9 cellular contexts compared by ENCODE assay signal in genomic region chr11:125517116-125517804, GRCh38. TPM values are rescaled to one million over a fixed set of nuclear protein-coding genes. Genes with fewer than 3 reads are reported as not detected.
A peak's percentile ranks its signal among the peaks of the same experiment; 100 is the strongest.
DNase-seq lines count a peak whose midpoint lies in the region; ATAC-seq and TF ChIP-seq lines count a peak whose summit lies in the region.
"Had no signal": no experiment of that assay in that cellular context is flagged by ENCODE, and none has a peak within 500 bp of the region (broad histone marks: within the 10 kb centered on the region; RNA-seq: fewer than 3 reads in every experiment).

No MANE protein-coding gene starts in this region.

- no peaks in the 10 kb centered on the region; the same call in 1 of the 2 replicates for H3K9me3 Mint-ChIP-seq in HFFc6
- H3K9me3 Mint-ChIP-seq in chondrocyte (ENCODE audit: low read depth), result peaks cover 4% of the 10 kb centered on the region

- no TSS peak for BruUV-seq in A673 (replicated peaks; lab: Mats Ljungman, UMichigan)

- H3K27ac ChIP-seq in A673 (ENCODE audit: low read depth, low read length, poor library complexity, severe bottlenecking) (no peak overlapping the region), angular gyrus (ENCODE audit: low read depth, low read length) (peak overlapping the region; percentile 81), iPS DF 6.9 (ENCODE audit: low read length) (no peak overlapping the region)

- no peaks in the 10 kb centered on the region for H3K36me3 Mint-ChIP-seq in HFFc6 (ENCODE audit: low read depth)
- peaks cover 1% of the 10 kb centered on the region for H3K36me3 Mint-ChIP-seq in chondrocyte (ENCODE audit: low read depth)
- H3K36me3 Mint-ChIP-seq: activated naive CD8-positive, alpha-beta T cell had no signal

- peak; percentile 83 for DNase-seq in A673 (ENCODE audit: low spot score)
- DNase-seq in HFFc6, result peak; percentile 42
- DNase-seq in iPS DF 6.9 (ENCODE audit: low read depth, low spot score), result peak; percentile 98
- no peak for DNase-seq in ureter (ENCODE audit: low spot score)
- DNase-seq in chondrocyte (ENCODE audit: low spot score), result no peak
- no peak for DNase-seq in mesenteric fat pad (ENCODE audit: low spot score)

- H3K36me3 ChIP-seq in A673 (ENCODE audit: insufficient read depth, low read length, poor library complexity, severe bottlenecking), result no peaks in the 10 kb centered on the region
- no peaks in the 10 kb centered on the region for H3K36me3 ChIP-seq in iPS DF 6.9 (ENCODE audit: control insufficient read depth, insufficient read depth, low read length)

- no CpG with 5 or more reads among the region's 4 CpGs for WGBS in iPS DF 6.9 (ENCODE audit: insufficient coverage, insufficient read length)

- CTCF ChIA-PET in A673 (lab: Charles Lee), result no interaction called here

- H3K4me1 Mint-ChIP-seq in HFFc6 (ENCODE audit: low read depth) (no peaks in the 10 kb centered on the region), chondrocyte (ENCODE audit: low read depth) (peaks cover 8% of the 10 kb centered on the region)

- intact Hi-C loops in A673 (cut with micrococcal nuclease; ENCODE audit: unreplicated experiment), result no loop called here

- H3K9me3 ChIP-seq in A673 (ENCODE audit: low read depth, low read length, poor library complexity, severe bottlenecking) (no peaks in the 10 kb centered on the region), iPS DF 6.9 (ENCODE audit: control insufficient read depth, insufficient read depth, low read length) (no peaks in the 10 kb centered on the region)

- no peak for TF ChIP-seq CTCF in A673 (conservative IDR thresholded peaks at IDR 0.05; ENCODE audit: low read depth, low read length)
- no peak for TF ChIP-seq CTCF in HFFc6 (IDR thresholded peaks at IDR 0.05)
- TF ChIP-seq CTCF in chondrocyte (IDR thresholded peaks at IDR 0.05), result no peak

- H3K27me3 Mint-ChIP-seq in HFFc6 (ENCODE audit: insufficient read depth) (peaks cover 6% of the 10 kb centered on the region), chondrocyte (ENCODE audit: low read depth) (peaks cover 8% of the 10 kb centered on the region)
- H3K27me3 Mint-ChIP-seq: activated naive CD8-positive, alpha-beta T cell had no signal

- H3K4me3 ChIP-seq in A673 (ENCODE audit: low read depth, low read length, poor library complexity, severe bottlenecking), result peak overlapping the region; percentile 25
- no peak overlapping the region for H3K4me3 ChIP-seq in iPS DF 6.9 (ENCODE audit: low read length)

- H3K4me1 ChIP-seq in A673 (ENCODE audit: insufficient read depth, low read length, poor library complexity, severe bottlenecking), result peaks cover 10% of the 10 kb centered on the region
- H3K4me1 ChIP-seq in iPS DF 6.9 (ENCODE audit: control insufficient read depth, insufficient read depth, low read length), result peaks cover 4% of the 10 kb centered on the region; the same call in 1 of the 2 replicates

- POLR2A ChIA-PET in A673 (lab: Charles Lee; ENCODE audit: low non-redundant PET), result interaction anchor here (0.6 kb wide), 2 partner anchors 10 to 426 kb away, joined by 3 to 9 read pairs; no protein-coding TSS in a partner anchor

- ATAC-seq in GM21381 (IDR thresholded peaks at IDR 0.05; ENCODE audit: unreplicated experiment), result no peak

- no peaks in the 10 kb centered on the region for H3K27me3 ChIP-seq in A673 (replicated peaks; ENCODE audit: insufficient read depth, low read depth, low read length, poor library complexity)
- no peaks in the 10 kb centered on the region for H3K27me3 ChIP-seq in iPS DF 6.9 (ENCODE audit: control insufficient read depth, insufficient read depth, low read length)

- H3K4me3 Mint-ChIP-seq in HFFc6, result peak overlapping the region; percentile 37; the same call in 1 of the 2 replicates
- H3K4me3 Mint-ChIP-seq in chondrocyte (ENCODE audit: unreplicated experiment), result no peak overlapping the region
- H3K4me3 Mint-ChIP-seq: activated naive CD8-positive, alpha-beta T cell had no signal

- H3K27ac Mint-ChIP-seq in HFFc6 (no peak overlapping the region), chondrocyte (ENCODE audit: unreplicated experiment) (no peak overlapping the region)
- H3K27ac Mint-ChIP-seq: activated naive CD8-positive, alpha-beta T cell had no signal

RNA-seq across cellular contexts. Expression of gene FEZ1, which starts 21.2 kb away (rescaled TPM):
- 2.5 TPM in 2 replicates for total RNA-seq in A673 (2021)
- total RNA-seq in HFFc6 (2021; fragmentation: NEBNext Ultra II Directional; extraction: Animal tissue kit (Norgen Biotek cat#: 25700)), result 10 to 100 TPM in 3 of 6 experiments, 1 to 10 TPM in 3; 9.2 to 11.3 (median 10.0) TPM
- total RNA-seq in ureter, result 33.7 TPM
- 35.6 to 62.3 TPM (median 56.6 TPM) in 3 replicates for total RNA-seq in chondrocyte
- 17.1 TPM for total RNA-seq in mesenteric fat pad

RNA-seq across cellular contexts. Expression of gene EI24, which starts 52.0 kb away (rescaled TPM):
- total RNA-seq in A673 (2021) (147 and 161 TPM in 2 replicates), ureter (108 TPM), chondrocyte (88.6 to 95.0 TPM (median 91.1 TPM) in 3 replicates), mesenteric fat pad (71.7 TPM)
- total RNA-seq in HFFc6 (2021; fragmentation: NEBNext Ultra II Directional; extraction: Animal tissue kit (Norgen Biotek cat#: 25700)), result 10 to 100 TPM; 73.8 to 92.1 (median 86.0) TPM

Comparison
In these comparisons a context has a peak if more than half of its experiments do, and no peak if none do; other contexts are left out.
1. DNase-seq: peak in A673 (single experiment), HFFc6 (single experiment) and iPS DF 6.9 (single experiment); none in ureter (single experiment), chondrocyte (single experiment) and mesenteric fat pad (single experiment).